Comparison of ENCODE assay signal across 13 cellular contexts in the genomic region with DNA sequence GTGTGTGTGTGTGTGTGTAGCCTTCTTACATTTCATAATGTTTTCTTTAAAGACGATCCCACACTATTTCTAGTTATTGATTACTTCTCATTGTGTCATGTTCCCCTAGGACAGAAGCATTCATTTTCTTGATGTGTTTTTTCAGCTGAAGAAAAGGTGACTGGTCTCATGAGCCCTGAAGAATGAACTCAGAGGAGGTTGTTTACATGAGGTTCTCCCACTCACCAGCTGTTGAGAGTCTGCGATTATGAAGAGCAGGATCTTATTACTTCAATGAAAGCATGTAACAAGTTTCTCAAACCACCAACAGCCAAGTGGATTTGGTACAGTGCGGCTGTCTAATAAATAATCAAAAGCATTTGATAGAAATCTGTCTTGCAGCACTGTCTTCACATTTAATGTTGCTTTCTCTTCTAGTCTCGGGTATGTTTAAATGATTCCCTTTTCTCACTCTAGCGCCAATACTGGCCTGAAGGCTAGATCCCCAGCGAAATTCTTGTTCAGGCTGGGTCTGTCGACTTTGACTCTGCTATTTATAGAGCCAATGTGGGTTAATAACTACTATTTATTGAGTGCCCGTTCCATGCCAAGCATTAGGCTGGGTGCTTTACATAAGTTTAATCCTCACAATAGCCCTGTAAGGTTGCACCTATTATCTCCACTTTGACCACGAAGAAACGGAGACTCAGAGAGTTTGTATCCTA. TPM values are rescaled to one million over a fixed set of nuclear protein-coding genes. Genes with fewer than 3 reads are reported as not detected.
DNase-seq lines count a peak whose midpoint lies in the region; ATAC-seq, FAIRE-seq and TF ChIP-seq lines count a peak whose summit lies in the region.
"Had no signal": no experiment of that assay in that cellular context is flagged by ENCODE, and none has a peak within 500 bp of the region (broad histone marks: within the 10 kb centered on the region; RNA-seq: fewer than 3 reads in every experiment).

No MANE protein-coding gene starts in this region.

- H3K36me3 ChIP-seq in pancreas, result no peaks in the 10 kb centered on the region
- no peaks in the 10 kb centered on the region for H3K36me3 ChIP-seq in upper lobe of left lung
- H3K36me3 ChIP-seq: ascending aorta had no signal

- H3K27ac ChIP-seq in pancreas (peak overlapping the region in 3 of 4 donors; percentile 28 to 62 (median 32)), upper lobe of left lung (no peak overlapping the region)
- H3K27ac ChIP-seq: ascending aorta, C4-2B had no signal

- no peaks in the 10 kb centered on the region for H3K27me3 Mint-ChIP-seq in CD14-positive monocyte (ENCODE audit: low read depth in 3 of 3)

- TF ChIP-seq POLR2A in upper lobe of left lung (IDR thresholded peaks at IDR 0.05), result no peak

- peaks cover 16 to 24% of the 10 kb centered on the region in 2 donors for H3K36me3 Mint-ChIP-seq in CD14-positive monocyte

- H3K9me3 Mint-ChIP-seq in CD14-positive monocyte, result peaks cover 0 to 6% (median 2%) of the 10 kb centered on the region in 7 donors

- TF ChIP-seq CTCF in pancreas (IDR thresholded peaks at IDR 0.05) (no peak), CD14-positive monocyte (IDR thresholded peaks at IDR 0.05) (no peak), upper lobe of left lung (IDR thresholded peaks at IDR 0.05) (no peak)

- no peak overlapping the region for H3K27ac Mint-ChIP-seq in CD14-positive monocyte

- ATAC-seq in pancreas (peak; percentile 71 to 82 (median 78)), upper lobe of left lung (ENCODE audit: low FRiP score in 2 of 2) (no peak), HG02938 (IDR thresholded peaks at IDR 0.05; ENCODE audit: unreplicated experiment) (no peak)

- no peak overlapping the region for H3K4me3 Mint-ChIP-seq in CD14-positive monocyte

- intact Hi-C loops in pancreas (cut with DNase I), result no loop called here
- intact Hi-C loops in CD14-positive monocyte (cut with micrococcal nuclease), result loop anchor here in 1 of 2 donors (10.0 kb wide), 2 partner anchors 117 to 257 kb away; a partner anchor contains a TSS

- 17 to 27% methylated on average over 10 of the region's 10 CpGs for WGBS in pancreas, 2 donors
- 70 to 74% methylated on average over 10 of the region's 10 CpGs for WGBS in upper lobe of left lung, 2 donors

- FAIRE-seq in pancreas (lab: Jason Lieb, UNC), result no peak
- FAIRE-seq: endothelial cell of umbilical vein had no signal

- no peak overlapping the region for H3K4me3 ChIP-seq in pancreas
- H3K4me3 ChIP-seq in upper lobe of left lung, result no peak overlapping the region
- H3K4me3 ChIP-seq: ascending aorta had no signal

- H3K4me1 Mint-ChIP-seq in CD14-positive monocyte, result peaks cover 3% of the 10 kb centered on the region

- H3K9me3 ChIP-seq in pancreas (no peaks in the 10 kb centered on the region), upper lobe of left lung (no peaks in the 10 kb centered on the region)
- H3K9me3 ChIP-seq: ascending aorta had no signal

- H3K4me1 ChIP-seq in pancreas (peaks cover 0 to 11% (median 7%) of the 10 kb centered on the region in 3 donors), upper lobe of left lung (no peaks in the 10 kb centered on the region)
- H3K4me1 ChIP-seq: ascending aorta had no signal

- no peak for TF ChIP-seq EP300 in upper lobe of left lung (IDR thresholded peaks at IDR 0.05)

- DNase-seq in ELR (ENCODE audit: low read depth) (peak; percentile 43), NCI-H226 (peak; percentile 40), fibroblast of gingiva (ENCODE audit: low read depth) (peak; percentile 59), pancreas (peak in 1 of 6 donors; percentile 15), CD14-positive monocyte (ENCODE audit: low spot score) (no peak), upper lobe of left lung (no peak)
- DNase-seq in activated CD8-positive, alpha-beta memory T cell treated with anti-CD3 and anti-CD28 coated beads for 24 hours, result no peak
- DNase-seq: activated T-cell treated with anti-CD3 and anti-CD28 coated beads, Interleukin-2, amount 50 U/mL, for 48 hours; posterior cingulate gyrus had no signal

- H3K27me3 ChIP-seq in pancreas (no peaks in the 10 kb centered on the region), upper lobe of left lung (no peaks in the 10 kb centered on the region)
- H3K27me3 ChIP-seq: ascending aorta had no signal

RNA-seq across cellular contexts. Expression of a gene that starts 9.5 kb away (rescaled TPM):
- 1 to 10 TPM; 1.5 to 8.2 (median 2.7) TPM for total RNA-seq in pancreas
- 1 to 10 TPM; 1.4 to 2.7 TPM for polyA plus RNA-seq in pancreas
- polyA plus RNA-seq in CD14-positive monocyte, result 1 to 10 TPM in 1 of 2 donors, under 1 TPM in 1; 0.96 to 3.2 TPM
- total RNA-seq in upper lobe of left lung, result 10 to 100 TPM in 1 of 6 donors, 1 to 10 TPM in 5; 4.1 to 14.7 (median 5.8) TPM

Comparison
In these comparisons a context has a peak if more than half of its experiments do, and no peak if none do; other contexts are left out.
1. DNase-seq: peak in ELR (single experiment), NCI-H226 (single experiment) and fibroblast of gingiva (single experiment); none in CD14-positive monocyte (single experiment), upper lobe of left lung (0 of 2) and activated CD8-positive, alpha-beta memory T cell treated with anti-CD3 and anti-CD28 coated beads for 24 hours (single experiment).
2. ATAC-seq: peak in pancreas (4 of 4); none in upper lobe of left lung (0 of 2) and HG02938 (single experiment).
3. H3K27ac ChIP-seq: peak in pancreas (3 of 4); none in upper lobe of left lung (0 of 4).